24 cellular contexts compared by ENCODE assay signal in genomic region chr1:164678289-164678688, GRCh38.
DNase-seq lines count a peak whose midpoint lies in the region; ATAC-seq, FAIRE-seq and TF ChIP-seq lines count a peak whose summit lies in the region.
"Had no signal": no experiment of that assay in that cellular context is flagged by ENCODE, and none has a peak within 500 bp of the region (broad histone marks: within the 10 kb centered on the region; RNA-seq: fewer than 3 reads in every experiment).

No MANE protein-coding gene starts in this region.

- in situ Hi-C loops in K562 (cut with MboI) = no loop called here

- ATAC-seq in K562 (no peak), HG03469 (IDR thresholded peaks at IDR 0.05; ENCODE audit: unreplicated experiment) (no peak)
- ATAC-seq: HCT116, Right ventricle myocardium inferior had no signal

- no peaks in the 10 kb centered on the region; a peak in 1 of 5 replicates for H3K27me3 ChIP-seq in K562 (ENCODE audit: control insufficient read depth in 2 of 2, insufficient read depth in 2 of 2, low read length in 2 of 2)
- H3K27me3 ChIP-seq: SJSA1 had no signal

- BruUV-seq in K562 (replicated peaks; lab: Mats Ljungman, UMichigan) = no TSS peak

- no peak for TF ChIP-seq RAD21 in K562 (CRISPR knock-in tag; conservative IDR thresholded peaks at IDR 0.05 in 1 of 2, IDR thresholded peaks at IDR 0.05 in 1 of 2)

- no peak for FAIRE-seq in K562 (lab: Jason Lieb, UNC)
- FAIRE-seq: A204.1, GM12892, H1, RCC 7860 had no signal

- POLR2A ChIA-PET in K562 (lab: Yijun Ruan, JAX) = no interaction called here

- H3K4me1 ChIP-seq in K562 (replicated peaks in 1 of 2; ENCODE audit: control insufficient read depth in 2 of 2, insufficient read depth in 2 of 2, low read length in 2 of 2) = no peaks in the 10 kb centered on the region; a peak in 1 of 5 replicates
- H3K4me1 ChIP-seq: SJSA1 had no signal

- 5% methylated on average over 3 of the region's 3 CpGs for WGBS in K562 (ENCODE audit: insufficient coverage, low coverage, missing lambda C conversion rate)

- H3K27ac ChIP-seq in K562 (ENCODE audit: extremely low read depth, low read depth, low read length) (no peak overlapping the region), substantia nigra (ENCODE audit: low read depth, low read length, poor library complexity, severe bottlenecking) (peak overlapping the region; percentile 31)
- H3K27ac ChIP-seq: SJSA1 had no signal

- no peak overlapping the region for H2AFZ ChIP-seq in K562 (ENCODE audit: low read depth, low read length)

- TF ChIP-seq EP300 in K562 (IDR thresholded peaks at IDR 0.05; ENCODE audit: low read length) = no peak

- no peaks in the 10 kb centered on the region for H3K79me2 ChIP-seq in K562 (ENCODE audit: control insufficient read depth, insufficient read depth, low read length)

- TF ChIP-seq CTCF in K562 (IDR thresholded peaks at IDR 0.05 in 2 of 3, conservative IDR thresholded peaks at IDR 0.05 in 1 of 3; ENCODE audit: insufficient read depth in 2 of 3, low read depth in 1 of 3, low read length in 3 of 3) = no peak
- TF ChIP-seq CTCF in fibroblast of mammary gland (conservative IDR thresholded peaks at IDR 0.05; ENCODE audit: control insufficient read depth, insufficient read depth, low read depth, low read length) = no peak

- H3K36me3 ChIP-seq in K562 (ENCODE audit: control insufficient read depth, insufficient read depth, low read length) = no peaks in the 10 kb centered on the region
- H3K36me3 ChIP-seq: SJSA1 had no signal

- DNase-seq in AG20443 (ENCODE audit: low spot score) = peak; percentile 34
- no peak for DNase-seq in K562 (ENCODE audit: extremely low read depth in 1 of 4, low spot score in 3 of 4)
- DNase-seq in fibroblast of mammary gland (ENCODE audit: low read depth) = peak; percentile 41
- peak in 7 of 49 donors; percentile 2 to 39 (median 16) for DNase-seq in substantia nigra (lab: John Stamatoyannopoulos, UW)
- no peak for DNase-seq in NCI-H1694 treated with DMSO at 0.1 percent for 48 hours (lab: John Stamatoyannopoulos, UW)
- no peak for DNase-seq in NOMO-1 (lab: John Stamatoyannopoulos, UW; ENCODE audit: unreplicated experiment in 2 of 2)
- DNase-seq in dermis blood vessel endothelial cell = no peak
- DNase-seq: CD4-positive, alpha-beta T cell; COR-L47; DMS79 treated with DMSO at 0.1 percent for 48 hours; Kasumi-1; NCI-H1694; NCI-H2081 treated with DMSO at 0.1 percent for 48 hours; NCI-H2171 treated with DMSO at 0.1 percent for 48 hours; NCI-H524 treated with DMSO at 0.1 percent for 48 hours; NCI-H82 had no signal

- no peak for TF ChIP-seq POLR2A in K562 (conservative IDR thresholded peaks at IDR 0.05)

- CTCF ChIA-PET in K562 (lab: Yijun Ruan, JAX; ENCODE audit: low intra/inter-chr PET ratio) = no interaction called here

- no peaks in the 10 kb centered on the region for H3K9me1 ChIP-seq in K562 (ENCODE audit: control insufficient read depth, insufficient read depth, low read length)

- no peak overlapping the region for H3K4me2 ChIP-seq in K562 (ENCODE audit: insufficient read depth, low read length)

- H3K9ac ChIP-seq in K562 (ENCODE audit: insufficient read depth in 1 of 2, low read depth in 2 of 2, low read length in 2 of 2) = no peak overlapping the region

- H3K4me3 ChIP-seq in K562 = no peak overlapping the region
- H3K4me3 ChIP-seq in fibroblast of mammary gland (ENCODE audit: control insufficient read depth, low read depth, low read length) = no peak overlapping the region
- H3K4me3 ChIP-seq: SJSA1 had no signal

- no peaks in the 10 kb centered on the region for H3K9me3 ChIP-seq in K562 (replicated peaks; ENCODE audit: control insufficient read depth, insufficient read depth, low read depth, low read length)
- H3K9me3 ChIP-seq: SJSA1 had no signal

- intact Hi-C loops in K562 (cut with micrococcal nuclease) = no loop called here

- H4K20me1 ChIP-seq in K562 (replicated peaks; ENCODE audit: control insufficient read depth, insufficient read depth, low read length) = no peaks in the 10 kb centered on the region

TF ChIP-seq in K562, 482 proteins besides CTCF, POLR2A, EP300 and RAD21:
- peak; percentile 17; the same call in 1 of the 2 replicates for TF ChIP-seq USF2 (CRISPR knock-in tag; IDR thresholded peaks at IDR 0.05)
- TF ChIP-seq E2F1 (CRISPR knock-in tag; IDR thresholded peaks at IDR 0.05) = no peak

Comparison
In these comparisons a context has a peak if more than half of its experiments do, and no peak if none do; other contexts are left out.
1. DNase-seq: peak in AG20443 (single experiment) and fibroblast of mammary gland (single experiment); none in K562 (0 of 4), NCI-H1694 treated with DMSO at 0.1 percent for 48 hours (single experiment), NOMO-1 (0 of 2) and dermis blood vessel endothelial cell (single experiment).